Comparison of ENCODE assay signal across 22 cellular contexts in genomic region chr5:102961671-102962070, GRCh38.
A peak's percentile ranks its signal among the peaks of the same experiment; 100 is the strongest.
DNase-seq lines count a peak whose midpoint lies in the region; ATAC-seq, FAIRE-seq and TF ChIP-seq lines count a peak whose summit lies in the region.
"Had no signal": no experiment of that assay in that cellular context is flagged by ENCODE, and none has a peak within 500 bp of the region (broad histone marks: within the 10 kb centered on the region; RNA-seq: fewer than 3 reads in every experiment).

No MANE protein-coding gene starts in this region.

- no peak for TF ChIP-seq POLR2A in H54 (IDR thresholded peaks at IDR 0.05; ENCODE audit: low read depth, low read length)

- DNase-seq in NCI-H748 (lab: John Stamatoyannopoulos, UW; ENCODE audit: unreplicated experiment) (peak; percentile 7), NCI-H748 treated with DMSO at 0.1 percent for 48 hours (lab: John Stamatoyannopoulos, UW) (no peak), H54 (ENCODE audit: insufficient read length, low spot score) (no peak), astrocyte of the hippocampus (ENCODE audit: low read depth, low spot score) (peak; percentile 45), left kidney (ENCODE audit: low read depth, low spot score) (peak; percentile 8), T1000 (lab: John Stamatoyannopoulos, UW) (no peak)
- DNase-seq: CD4-positive, CD25-positive, alpha-beta regulatory T cell; COR-L47; DMS53; EL; GF-D8; GOT3; NCI-H1092; NCI-H1436; NCI-H187 treated with DMSO at 0.1 percent for 48 hours; NCI-H446 treated with DMSO at 0.1 percent for 48 hours; NCI-H526 treated with DMSO at 0.1 percent for 48 hours; T-helper 1 cell had no signal

- FAIRE-seq in H54 (lab: Jason Lieb, UNC) = peak; percentile 23
- FAIRE-seq: HTR-8/SVneo had no signal

- ATAC-seq in GM19351 (IDR thresholded peaks at IDR 0.05; ENCODE audit: unreplicated experiment) = no peak
- ATAC-seq: HCT116, Panc1 had no signal

Comparison
In these comparisons a context has a peak if more than half of its experiments do, and no peak if none do; other contexts are left out.
1. DNase-seq: peak in NCI-H748 (single experiment), astrocyte of the hippocampus (single experiment) and left kidney (single experiment); none in NCI-H748 treated with DMSO at 0.1 percent for 48 hours (single experiment), H54 (single experiment) and T1000 (single experiment).